In the genomic region with DNA sequence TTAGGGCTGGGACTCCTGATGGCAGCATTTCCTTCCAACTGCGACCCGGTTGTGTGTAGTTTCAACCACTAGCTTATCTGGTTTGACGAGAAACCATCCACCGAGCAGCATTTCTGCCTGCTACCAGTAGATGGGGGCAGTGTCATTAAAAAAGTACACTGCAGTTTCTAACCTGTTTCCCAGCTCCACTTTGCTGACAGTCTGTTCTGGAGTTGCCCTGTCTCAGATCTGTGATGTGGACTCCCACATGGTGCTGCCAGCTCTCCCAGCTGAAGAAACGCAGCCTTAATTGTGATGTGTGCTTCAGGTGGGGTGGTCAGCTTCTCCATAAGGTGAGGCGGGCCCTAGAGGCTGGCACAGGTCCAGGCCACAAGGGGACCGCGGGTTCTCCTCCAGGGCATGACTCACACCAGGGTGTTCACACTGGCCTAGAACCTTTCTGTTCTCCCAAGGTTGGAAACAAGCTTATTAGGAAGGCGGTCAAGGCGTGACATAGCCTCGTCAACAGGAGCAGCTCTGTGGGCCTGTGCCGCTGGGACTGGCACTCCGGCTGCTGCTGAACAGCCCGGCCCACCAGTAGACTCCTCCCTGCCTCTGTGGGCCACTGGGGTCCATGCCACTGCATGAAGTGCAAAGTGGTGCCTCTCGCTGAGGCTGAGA, we compare ENCODE assay signal across 8 cellular contexts. TPM values are rescaled to one million over a fixed set of nuclear protein-coding genes. Genes with fewer than 3 reads are reported as not detected.
A peak's percentile ranks its signal among the peaks of the same experiment; 100 is the strongest.
DNase-seq lines count a peak whose midpoint lies in the region; ATAC-seq and TF ChIP-seq lines count a peak whose summit lies in the region.

No MANE protein-coding gene starts in this region.

- H3K4me1 ChIP-seq in Caco-2 (peaks cover 10% of the 10 kb centered on the region; the same call in 1 of the 2 replicates), thyroid gland (peaks cover 14 to 26% of the 10 kb centered on the region in 2 donors)

- H3K27me3 ChIP-seq in Caco-2 (replicated peaks; ENCODE audit: control insufficient read depth, insufficient read depth, low read length) = no peaks in the 10 kb centered on the region
- no peaks in the 10 kb centered on the region for H3K27me3 ChIP-seq in MG63
- no peaks in the 10 kb centered on the region for H3K27me3 ChIP-seq in thyroid gland

- intact Hi-C loops in Caco-2 (cut with micrococcal nuclease; ENCODE audit: unreplicated experiment) = loop anchor here (1.0 to 10.0 kb wide), 6 partner anchors 87 to 578 kb away; no protein-coding TSS in a partner anchor
- intact Hi-C loops in thyroid gland (cut with DNase I) = loop anchor here (2.0 to 10.0 kb wide), 3 partner anchors 302 to 575 kb away; no protein-coding TSS in a partner anchor

- TF ChIP-seq POLR2A in thyroid gland (IDR thresholded peaks at IDR 0.05) = no peak

- H3K36me3 ChIP-seq in Caco-2 (ENCODE audit: control insufficient read depth, insufficient read depth, low read length) (no peaks in the 10 kb centered on the region), MG63 (peaks cover 8% of the 10 kb centered on the region), thyroid gland (no peaks in the 10 kb centered on the region)

- no peak overlapping the region for H3K4me3 Mint-ChIP-seq in Caco-2 (ENCODE audit: unreplicated experiment)

- TF ChIP-seq CTCF in Caco-2 (IDR thresholded peaks at IDR 0.05; ENCODE audit: insufficient read depth in 1 of 2, low read depth in 1 of 2, low read length in 1 of 2, severe bottlenecking in 1 of 2, unreplicated experiment in 1 of 2) = peak; percentile 82 to 83
- peak; percentile 91 for TF ChIP-seq CTCF in fibroblast of pulmonary artery (IDR thresholded peaks at IDR 0.05; ENCODE audit: low read length, missing control alignments)
- TF ChIP-seq CTCF in thyroid gland (IDR thresholded peaks at IDR 0.05) = peak; percentile 75 to 99 (median 87)

- WGBS in thyroid gland, 2 donors = 13 to 42% methylated on average over 6 to 13 of the region's 15 CpGs

- peak; percentile 55 for ATAC-seq in GM21619 (IDR thresholded peaks at IDR 0.05; ENCODE audit: unreplicated experiment)

- no peaks in the 10 kb centered on the region for H3K27me3 Mint-ChIP-seq in Caco-2 (ENCODE audit: insufficient read depth, unreplicated experiment)

- H3K27ac Mint-ChIP-seq in Caco-2 (ENCODE audit: unreplicated experiment) = no peak overlapping the region

- peaks cover 12% of the 10 kb centered on the region for H3K36me3 Mint-ChIP-seq in Caco-2 (ENCODE audit: insufficient read depth, unreplicated experiment)

- CTCF ChIA-PET in Caco-2 (lab: Charles Lee) = interaction anchor here (0.6 to 2.1 kb wide), 43 partner anchors 9 to 588 kb away, joined by 3 to 32 read pairs (median 5); a partner anchor contains a TSS

- no TSS peak for BruUV-seq in Caco-2 (replicated peaks; lab: Mats Ljungman, UMichigan)

- no peak overlapping the region for H3K27ac ChIP-seq in thyroid gland

- peak; percentile 83 to 84 for DNase-seq in Caco-2
- DNase-seq in MG63 = peak; percentile 68
- peak; percentile 92 for DNase-seq in RKO (ENCODE audit: low spot score)
- DNase-seq in activated T-helper 1 cell treated with anti-CD3 and anti-CD28 coated beads, Interleukin-2, amount 50 U/mL, for 16 hours (ENCODE audit: low read depth in 1 of 2, low spot score in 1 of 2) = peak; percentile 23 to 35
- peak; percentile 93 for DNase-seq in fibroblast of pulmonary artery (ENCODE audit: low read depth)
- DNase-seq in non-pigmented ciliary epithelial cell (ENCODE audit: low read depth) = peak; percentile 68
- peak; percentile 81 to 84 for DNase-seq in thyroid gland

- peaks cover 7% of the 10 kb centered on the region for H3K4me1 Mint-ChIP-seq in Caco-2 (ENCODE audit: low read depth, unreplicated experiment)

- no peaks in the 10 kb centered on the region for H3K9me3 Mint-ChIP-seq in Caco-2 (ENCODE audit: unreplicated experiment)

- H3K4me3 ChIP-seq in Caco-2 (ENCODE audit: low read depth, low read length) = no peak overlapping the region
- H3K4me3 ChIP-seq in MG63 = no peak overlapping the region
- no peak overlapping the region for H3K4me3 ChIP-seq in fibroblast of pulmonary artery (replicated peaks; ENCODE audit: low read depth, low read length)
- no peak overlapping the region for H3K4me3 ChIP-seq in thyroid gland (replicated peaks in 1 of 3)

- no peaks in the 10 kb centered on the region for H3K9me3 ChIP-seq in Caco-2
- no peaks in the 10 kb centered on the region for H3K9me3 ChIP-seq in MG63
- no peaks in the 10 kb centered on the region for H3K9me3 ChIP-seq in thyroid gland

- POLR2A ChIA-PET in Caco-2 (lab: Charles Lee) = interaction anchor here (0.6 to 1.1 kb wide), 4 partner anchors 10 to 86 kb away, joined by 3 to 7 read pairs (median 4); a partner anchor contains a TSS

RNA-seq across cellular contexts. Expression of a gene that starts 2.9 kb away (rescaled TPM):
- total RNA-seq in Caco-2 (2022) = 3.5 and 4.0 TPM in 2 replicates
- 32.4 and 40.0 TPM in 2 replicates for total RNA-seq in MG63 (2014; rRNA removed; shearing (Covaris generic); ENCODE audit: low replicate concordance)
- total RNA-seq in thyroid gland = 10 to 100 TPM; 16.8 to 33.9 (median 22.4) TPM

RNA-seq across cellular contexts. Expression of a gene that starts 10.8 kb away (rescaled TPM):
- total RNA-seq in Caco-2 (2022) (48.0 and 55.0 TPM in 2 replicates), thyroid gland (10 to 100 TPM; 34.8 to 60.3 (median 49.7) TPM)
- total RNA-seq in MG63 (2014; rRNA removed; shearing (Covaris generic); ENCODE audit: low replicate concordance) = 58.4 and 77.5 TPM in 2 replicates

RNA-seq across cellular contexts. Expression of a gene that starts 49.6 kb away (rescaled TPM):
- total RNA-seq in Caco-2 (2022) = 11.8 and 16.3 TPM in 2 replicates
- total RNA-seq in MG63 (2014; rRNA removed; shearing (Covaris generic); ENCODE audit: low replicate concordance) = 15.4 and 40.9 TPM in 2 replicates
- 10 to 100 TPM in 2 of 4 donors, 1 to 10 TPM in 2; 6.3 to 11.0 (median 9.7) TPM for total RNA-seq in thyroid gland

Comparison
In these comparisons a context has a peak if more than half of its experiments do, and no peak if none do; other contexts are left out.
1. DNase-seq: peak in every context shown above with its lines; median percentile 93 in fibroblast of pulmonary artery; 92 in RKO; 84 in Caco-2; 82 in thyroid gland; 68 in MG63; 68 in non-pigmented ciliary epithelial cell; 29 in activated T-helper 1 cell treated with anti-CD3 and anti-CD28 coated beads, Interleukin-2, amount 50 U/mL, for 16 hours.